Comparison of ENCODE assay signal across 8 cellular contexts in the genomic region with DNA sequence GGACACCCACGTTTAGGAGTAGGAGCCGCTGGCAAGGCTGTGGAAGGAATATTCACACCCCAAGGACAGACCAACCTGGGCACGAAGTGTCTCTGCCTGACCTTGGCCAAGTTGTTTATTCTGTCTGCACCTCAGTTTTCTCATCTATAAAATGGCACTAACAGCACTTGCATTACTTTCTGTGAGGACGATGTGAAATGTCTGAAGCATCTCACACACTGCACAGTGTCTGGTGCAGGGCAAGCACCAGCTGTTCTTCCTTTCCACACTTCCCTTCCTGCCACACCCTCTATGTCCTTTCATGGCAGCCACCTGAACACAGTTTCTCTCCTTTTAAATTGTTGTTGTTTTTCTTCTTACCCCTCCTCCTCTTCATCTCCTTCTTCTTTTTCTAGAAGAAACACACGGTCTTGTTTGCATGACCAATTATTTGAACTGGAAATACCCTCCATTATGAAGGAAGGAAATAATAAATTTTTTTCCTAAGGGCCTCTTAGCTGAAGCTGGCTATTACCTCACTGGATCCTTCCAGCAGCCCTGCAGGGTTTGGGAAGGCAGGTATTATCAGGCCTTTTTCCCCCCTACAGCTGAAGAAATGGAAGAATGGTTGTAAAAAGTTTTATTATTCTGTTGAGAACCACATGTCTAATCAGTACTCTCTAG. TPM values are rescaled to one million over a fixed set of nuclear protein-coding genes. Genes with fewer than 3 reads are reported as not detected.
DNase-seq lines count a peak whose midpoint lies in the region; ATAC-seq, FAIRE-seq and TF ChIP-seq lines count a peak whose summit lies in the region.

No MANE protein-coding gene starts in this region.

- peaks cover 65% of the 10 kb centered on the region for H3K4me1 Mint-ChIP-seq in activated naive CD4-positive, alpha-beta T cell treated with anti-CD3 and anti-CD28 coated beads for 36 hours (ENCODE audit: low read depth)
- H3K4me1 Mint-ChIP-seq in activated naive CD8-positive, alpha-beta T cell treated with anti-CD3 and anti-CD28 coated beads for 36 hours: peaks cover 56% of the 10 kb centered on the region
- peaks cover 32 to 56% (median 53%) of the 10 kb centered on the region in 4 donors for H3K4me1 Mint-ChIP-seq in naive thymus-derived CD8-positive, alpha-beta T cell

- no peak for FAIRE-seq in RCC 7860 (lab: Jason Lieb, UNC)

- POLR2A ChIA-PET in naive thymus-derived CD8-positive, alpha-beta T cell (lab: Charles Lee): interaction anchor here (0.5 to 1.6 kb wide), 7 partner anchors 51 to 116 kb away, joined by 3 to 12 read pairs (median 5); partner anchors contain the start of genes AVIL, CTDSP2 and TSFM

- H3K27ac Mint-ChIP-seq in activated naive CD4-positive, alpha-beta T cell treated with anti-CD3 and anti-CD28 coated beads for 36 hours: peak overlapping the region; percentile 99
- peak overlapping the region; percentile 100 for H3K27ac Mint-ChIP-seq in activated naive CD8-positive, alpha-beta T cell treated with anti-CD3 and anti-CD28 coated beads for 36 hours
- H3K27ac Mint-ChIP-seq in naive thymus-derived CD8-positive, alpha-beta T cell: peak overlapping the region; percentile 89 to 97 (median 95)

- DNase-seq in activated naive CD4-positive, alpha-beta T cell treated with anti-CD3 and anti-CD28 coated beads for 36 hours: peak; percentile 36
- no peak for DNase-seq in activated naive CD4-positive, alpha-beta T cell (lab: John Stamatoyannopoulos, UW)
- DNase-seq in activated naive CD8-positive, alpha-beta T cell treated with anti-CD3 and anti-CD28 coated beads for 36 hours: peak; percentile 16
- no peak for DNase-seq in naive thymus-derived CD8-positive, alpha-beta T cell
- no peak for DNase-seq in omental fat pad (ENCODE audit: low spot score)
- DNase-seq in RCC 7860 (ENCODE audit: low spot score): no peak
- DNase-seq in SIG-M5 (lab: John Stamatoyannopoulos, UW): no peak

- no peaks in the 10 kb centered on the region for H3K36me3 Mint-ChIP-seq in activated naive CD4-positive, alpha-beta T cell treated with anti-CD3 and anti-CD28 coated beads for 36 hours (ENCODE audit: low read depth)
- peaks cover 2% of the 10 kb centered on the region for H3K36me3 Mint-ChIP-seq in activated naive CD8-positive, alpha-beta T cell treated with anti-CD3 and anti-CD28 coated beads for 36 hours
- H3K36me3 Mint-ChIP-seq in naive thymus-derived CD8-positive, alpha-beta T cell: no peaks in the 10 kb centered on the region

- intact Hi-C loops in activated naive CD4-positive, alpha-beta T cell treated with anti-CD3 and anti-CD28 coated beads for 36 hours (cut with micrococcal nuclease): loop anchor here (2.0 to 10.0 kb wide), 5 partner anchors 266 to 1699 kb away; partner anchors contain the start of genes ARHGAP9, B4GALNT1, DCTN2 and GLI1

- no peaks in the 10 kb centered on the region for H3K9me3 Mint-ChIP-seq in activated naive CD4-positive, alpha-beta T cell treated with anti-CD3 and anti-CD28 coated beads for 36 hours
- no peaks in the 10 kb centered on the region for H3K9me3 Mint-ChIP-seq in activated naive CD8-positive, alpha-beta T cell treated with anti-CD3 and anti-CD28 coated beads for 36 hours
- H3K9me3 Mint-ChIP-seq in naive thymus-derived CD8-positive, alpha-beta T cell: no peaks in the 10 kb centered on the region

- CTCF ChIA-PET in activated naive CD4-positive, alpha-beta T cell treated with anti-CD3 and anti-CD28 coated beads for 36 hours (lab: Charles Lee): interaction anchor here (0.6 to 16.1 kb wide), 17 partner anchors 9 to 149 kb away, joined by 3 to 255 read pairs (median 4); no protein-coding TSS in a partner anchor

- no peaks in the 10 kb centered on the region for H3K27me3 Mint-ChIP-seq in activated naive CD4-positive, alpha-beta T cell treated with anti-CD3 and anti-CD28 coated beads for 36 hours (ENCODE audit: low read depth)
- no peaks in the 10 kb centered on the region for H3K27me3 Mint-ChIP-seq in activated naive CD8-positive, alpha-beta T cell treated with anti-CD3 and anti-CD28 coated beads for 36 hours
- no peaks in the 10 kb centered on the region for H3K27me3 Mint-ChIP-seq in naive thymus-derived CD8-positive, alpha-beta T cell

- H3K4me3 Mint-ChIP-seq in activated naive CD4-positive, alpha-beta T cell treated with anti-CD3 and anti-CD28 coated beads for 36 hours: peak overlapping the region; percentile 69
- peak overlapping the region; percentile 81 for H3K4me3 Mint-ChIP-seq in activated naive CD8-positive, alpha-beta T cell treated with anti-CD3 and anti-CD28 coated beads for 36 hours
- peak overlapping the region in 9 of 10 donors; percentile 71 to 87 (median 82) for H3K4me3 Mint-ChIP-seq in naive thymus-derived CD8-positive, alpha-beta T cell

- ATAC-seq in HG03432 (IDR thresholded peaks at IDR 0.05; ENCODE audit: unreplicated experiment): peak; percentile 28
- no peak for ATAC-seq in naive thymus-derived CD8-positive, alpha-beta T cell
- no peak for ATAC-seq in omental fat pad (ENCODE audit: low FRiP score)

- no peak for TF ChIP-seq CTCF in omental fat pad (IDR thresholded peaks at IDR 0.05)

RNA-seq across cellular contexts. Expression of gene ATP23, which starts 42.9 kb away (rescaled TPM):
- total RNA-seq in activated naive CD4-positive, alpha-beta T cell treated with anti-CD3 and anti-CD28 coated beads for 36 hours: 10 to 100 TPM; 11.3 to 11.9 TPM
- total RNA-seq in activated naive CD8-positive, alpha-beta T cell treated with anti-CD3 and anti-CD28 coated beads for 36 hours: 10 to 100 TPM; 13.2 to 13.8 TPM
- total RNA-seq in naive thymus-derived CD8-positive, alpha-beta T cell: 1 to 10 TPM; 7.3 to 7.7 TPM
- 10 to 100 TPM; 19.4 to 29.1 (median 25.2) TPM for polyA plus RNA-seq in naive thymus-derived CD8-positive, alpha-beta T cell
- 10 to 100 TPM in 2 of 4 donors, 1 to 10 TPM in 2; 3.6 to 18.3 (median 7.9) TPM for total RNA-seq in omental fat pad

RNA-seq across cellular contexts. Expression of gene CTDSP2, which starts 51.9 kb away (rescaled TPM):
- 10 to 100 TPM; 94.6 to 99.8 TPM for total RNA-seq in activated naive CD4-positive, alpha-beta T cell treated with anti-CD3 and anti-CD28 coated beads for 36 hours
- total RNA-seq in activated naive CD8-positive, alpha-beta T cell treated with anti-CD3 and anti-CD28 coated beads for 36 hours: 10 to 100 TPM; 91.4 to 94.3 TPM
- 100 to 1,000 TPM; 258 to 262 TPM for total RNA-seq in naive thymus-derived CD8-positive, alpha-beta T cell
- 10 to 100 TPM; 51.4 to 81.2 (median 71.5) TPM for polyA plus RNA-seq in naive thymus-derived CD8-positive, alpha-beta T cell
- 100 to 1,000 TPM; 106 to 179 (median 150) TPM for total RNA-seq in omental fat pad

Comparison
In these comparisons a context has a peak if more than half of its experiments do, and no peak if none do; other contexts are left out.
1. DNase-seq: peak in activated naive CD4-positive, alpha-beta T cell treated with anti-CD3 and anti-CD28 coated beads for 36 hours (single experiment) and activated naive CD8-positive, alpha-beta T cell treated with anti-CD3 and anti-CD28 coated beads for 36 hours (single experiment); none in activated naive CD4-positive, alpha-beta T cell (0 of 4), naive thymus-derived CD8-positive, alpha-beta T cell (0 of 10), omental fat pad (single experiment), RCC 7860 (single experiment) and SIG-M5 (single experiment).
2. Peak in every context shown above with its lines, with median percentiles within 50 percentile points of each other: H3K27ac Mint-ChIP-seq and H3K4me3 Mint-ChIP-seq.